In genomic region chr9:69696802-69697201, GRCh38 we compare ENCODE assay signal across 24 cellular contexts. TPM values are rescaled to one million over a fixed set of nuclear protein-coding genes. Genes with fewer than 3 reads are reported as not detected.
DNase-seq lines count a peak whose midpoint lies in the region; ATAC-seq, FAIRE-seq and TF ChIP-seq lines count a peak whose summit lies in the region.
"Had no signal": no experiment of that assay in that cellular context is flagged by ENCODE, and none has a peak within 500 bp of the region (broad histone marks: within the 10 kb centered on the region; RNA-seq: fewer than 3 reads in every experiment).

No MANE protein-coding gene starts in this region.

- no peaks in the 10 kb centered on the region for H3K79me2 ChIP-seq in HepG2 (ENCODE audit: insufficient read depth, low read length)

- no peaks in the 10 kb centered on the region for H4K20me1 ChIP-seq in HepG2 (ENCODE audit: insufficient read depth, low read length)
- H4K20me1 ChIP-seq: BLaER1 had no signal

- no peak for TF ChIP-seq CTCF in HepG2 (CRISPR knock-in tag; IDR thresholded peaks at IDR 0.05)
- no peak for TF ChIP-seq CTCF in right lobe of liver (IDR thresholded peaks at IDR 0.05)

- FAIRE-seq in HepG2 (lab: Jason Lieb, UNC) = no peak
- FAIRE-seq: GM12891 had no signal

- no peak for ATAC-seq in HepG2
- no peak for ATAC-seq in right lobe of liver
- ATAC-seq in GM18870 (IDR thresholded peaks at IDR 0.05; ENCODE audit: unreplicated experiment) = no peak
- ATAC-seq: PC-3 had no signal

- no peak for DNase-seq in HepG2 (ENCODE audit: low spot score)
- DNase-seq in right lobe of liver = no peak
- DNase-seq in NCI-H69 (lab: John Stamatoyannopoulos, UW) = peak; percentile 3
- DNase-seq in fibroblast of peridontal ligament (ENCODE audit: extremely low read depth) = peak; percentile 17
- no peak for DNase-seq in NCI-H187 treated with DMSO at 0.1 percent for 48 hours (lab: John Stamatoyannopoulos, UW)
- DNase-seq in RKO (ENCODE audit: low spot score) = no peak
- DNase-seq: ACHN; CD4-positive, alpha-beta T cell; COR-L47; DND-41; H9; KG1; MV-4-11; NCI-H1105 treated with DMSO at 0.1 percent for 48 hours; NCI-H2081; NCI-H345; NCI-H524; PC-3; SHP77 treated with DMSO at 0.1 percent for 48 hours had no signal

- TF ChIP-seq EP300 in HepG2 (IDR thresholded peaks at IDR 0.05; ENCODE audit: low read depth in 2 of 2, low read length in 2 of 2) (no peak), HepG2 (CRISPR knock-in tag; IDR thresholded peaks at IDR 0.05; ENCODE audit: borderline replicate concordance) (no peak)

- no peaks in the 10 kb centered on the region for H3K27me3 ChIP-seq in HepG2 (ENCODE audit: control insufficient read depth in 1 of 2, insufficient read depth in 2 of 2, low read length in 2 of 2)
- no peaks in the 10 kb centered on the region for H3K27me3 ChIP-seq in right lobe of liver
- H3K27me3 ChIP-seq: BLaER1 had no signal

- TF ChIP-seq POLR2A in HepG2 (IDR thresholded peaks at IDR 0.05; ENCODE audit: insufficient read depth in 1 of 2, low read depth in 2 of 2, low read length in 2 of 2) (no peak), right lobe of liver (IDR thresholded peaks at IDR 0.05) (no peak)

- CTCF ChIA-PET in HepG2 (lab: Yijun Ruan, JAX; ENCODE audit: low intra/inter-chr PET ratio, low total read pairs) = no interaction called here

- no peak overlapping the region for H3K4me2 ChIP-seq in HepG2 (ENCODE audit: low read depth, low read length)
- H3K4me2 ChIP-seq: BLaER1 had no signal

- intact Hi-C loops in HepG2 (cut with micrococcal nuclease; ENCODE audit: unreplicated experiment) = no loop called here
- intact Hi-C loops in right lobe of liver (cut with DNase I) = no loop called here

- no peak overlapping the region for H3K9ac ChIP-seq in HepG2 (ENCODE audit: insufficient read depth, low read depth, low read length)
- H3K9ac ChIP-seq: BLaER1 had no signal

- H3K36me3 ChIP-seq in HepG2 (replicated peaks in 1 of 2; ENCODE audit: control insufficient read depth in 1 of 2, insufficient read depth in 2 of 2, low read length in 2 of 2) (no peaks in the 10 kb centered on the region), right lobe of liver (no peaks in the 10 kb centered on the region)
- H3K36me3 ChIP-seq: BLaER1 had no signal

- in situ Hi-C loops in HepG2 (cut with HindIII; ENCODE audit: extremely low pct_ligation_motif_present, low pct_unique_long_range_greater_than_20kb) = no loop called here

- H3K9me3 ChIP-seq in HepG2 (ENCODE audit: low read length) (peaks cover 21% of the 10 kb centered on the region), right lobe of liver (peaks cover 0 to 3% (median 0%) of the 10 kb centered on the region in 4 donors)

- 21% methylated on average over 2 of the region's 2 CpGs for WGBS in HepG2 (ENCODE audit: low lambda C conversion rate)
- WGBS in right lobe of liver (ENCODE audit: insufficient coverage, low coverage, low lambda C conversion rate, missing lambda C conversion rate) = 84% methylated on average over 2 of the region's 2 CpGs

- POLR2A ChIA-PET in HepG2 (lab: Yijun Ruan, JAX) = no interaction called here

- BruUV-seq in HepG2 (replicated peaks; lab: Mats Ljungman, UMichigan) = no TSS peak

- no peak overlapping the region for H3K4me3 ChIP-seq in HepG2 (replicated peaks in 1 of 3; ENCODE audit: insufficient read depth in 1 of 3, low read depth in 2 of 3, low read length in 3 of 3)
- H3K4me3 ChIP-seq in right lobe of liver = no peak overlapping the region
- H3K4me3 ChIP-seq: BLaER1, SK-N-MC had no signal

- no peak for TF ChIP-seq RAD21 in HepG2 (CRISPR knock-in tag; IDR thresholded peaks at IDR 0.05)

- H3K27ac ChIP-seq in HepG2 (ENCODE audit: extremely low read length, insufficient read depth, low read length) = no peak overlapping the region
- H3K27ac ChIP-seq in right lobe of liver = no peak overlapping the region
- H3K27ac ChIP-seq: BLaER1, RWPE1, SK-N-MC had no signal

- H3K4me1 ChIP-seq in HepG2 (ENCODE audit: insufficient read depth, low read length) (no peaks in the 10 kb centered on the region), right lobe of liver (no peaks in the 10 kb centered on the region)

- H2AFZ ChIP-seq in HepG2 (ENCODE audit: low read length) = no peak overlapping the region

TF ChIP-seq in HepG2, 621 proteins besides CTCF, POLR2A, EP300 and RAD21:
- TF ChIP-seq ZNF160 (CRISPR knock-in tag; IDR thresholded peaks at IDR 0.05) (peak; percentile 96), SP2 (CRISPR knock-in tag; IDR thresholded peaks at IDR 0.05) (no peak), HOXA3 (CRISPR knock-in tag; IDR thresholded peaks at IDR 0.05) (no peak), DDIT3 (CRISPR knock-in tag; IDR thresholded peaks at IDR 0.05) (no peak), ZNF10 (CRISPR knock-in tag; IDR thresholded peaks at IDR 0.05; ENCODE audit: borderline replicate concordance, low read depth) (no peak), ZNF607 (CRISPR knock-in tag; IDR thresholded peaks at IDR 0.05; ENCODE audit: borderline replicate concordance) (no peak), CHD2 (IDR thresholded peaks at IDR 0.05; ENCODE audit: low read depth, low read length) (no peak)

RNA-seq across cellular contexts. Expression of gene APBA1, which starts 24.6 kb away (rescaled TPM):
- 0.15 TPM in 1 of 2 replicates, not detected in the other for total RNA-seq in HepG2 (2016; rRNA removed; fragmentation: Illumina TruSeq; extraction: Trizol)
- not detected in 2 replicates for total RNA-seq in HepG2 (2016; cell fraction: cytosol; rRNA removed; fragmentation: Illumina TruSeq; extraction: Trizol; ENCODE audit: low read depth)
- not detected in 2 replicates for total RNA-seq in HepG2 (2016; cell fraction: insoluble cytoplasmic fraction; rRNA removed; fragmentation: Illumina TruSeq; extraction: Trizol)
- total RNA-seq in HepG2 (2016; cell fraction: membrane; rRNA removed; fragmentation: Illumina TruSeq; extraction: Trizol) = 0.03 TPM in 1 of 2 replicates, not detected in the other
- total RNA-seq in HepG2 (2016; cell fraction: nucleus; rRNA removed; fragmentation: Illumina TruSeq; extraction: Trizol) = not detected in 2 replicates
- polyA plus RNA-seq in HepG2 (2011; rRNA removed) = 0.01 TPM in 1 of 2 replicates, not detected in the other
- 0.01 TPM in 2 replicates for polyA plus RNA-seq in HepG2 (2011; cell fraction: cytosol; rRNA removed)
- 0.02 TPM in 1 of 2 replicates, not detected in the other for polyA plus RNA-seq in HepG2 (2011; cell fraction: nucleus; rRNA removed)
- polyA plus RNA-seq in HepG2 (2012) = 0.21 TPM in 1 of 2 replicates, not detected in the other
- not detected in 2 replicates for polyA plus RNA-seq in HepG2 (2016; cell fraction: cytosol; fragmentation: Illumina TruSeq; extraction: Trizol; ENCODE audit: low read depth)
- 0.03 TPM in 1 of 2 replicates, not detected in the other for polyA plus RNA-seq in HepG2 (2016; cell fraction: insoluble cytoplasmic fraction; fragmentation: Illumina TruSeq; extraction: Trizol; ENCODE audit: low read depth)
- not detected in 2 replicates for polyA plus RNA-seq in HepG2 (2016; cell fraction: membrane; fragmentation: Illumina TruSeq; extraction: Trizol; ENCODE audit: low read depth)
- not detected in 2 replicates for polyA plus RNA-seq in HepG2 (2016; cell fraction: nucleus; fragmentation: Illumina TruSeq; extraction: Trizol; ENCODE audit: insufficient read depth, low read depth)
- polyA minus RNA-seq in HepG2 (2011; rRNA and poly(A)+ RNA removed; ENCODE audit: low replicate concordance) = not detected in 2 replicates
- polyA minus RNA-seq in HepG2 (2011; cell fraction: cytosol; rRNA and poly(A)+ RNA removed) = not detected in 2 replicates
- not detected in 2 replicates for polyA minus RNA-seq in HepG2 (2011; cell fraction: nucleus; rRNA and poly(A)+ RNA removed)
- total RNA-seq in right lobe of liver = 10 to 100 TPM in 4 of 6 experiments, 1 to 10 TPM in 2; 6.6 to 25.5 (median 16.7) TPM

Comparison
In these comparisons a context has a peak if more than half of its experiments do, and no peak if none do; other contexts are left out.
1. RNA of gene APBA1, which starts 24.6 kb away (total RNA-seq): 6.6 to 25.5 TPM in right lobe of liver; 0.03 to 0.15 TPM in HepG2; every median in the first group is over 4 times any median in the second.
2. DNase-seq: peak in NCI-H69 (single experiment) and fibroblast of peridontal ligament (single experiment); none in HepG2 (single experiment), right lobe of liver (0 of 3), NCI-H187 treated with DMSO at 0.1 percent for 48 hours (single experiment) and RKO (single experiment).